ENCODE assay signal across 1 cellular context in the genomic region with DNA sequence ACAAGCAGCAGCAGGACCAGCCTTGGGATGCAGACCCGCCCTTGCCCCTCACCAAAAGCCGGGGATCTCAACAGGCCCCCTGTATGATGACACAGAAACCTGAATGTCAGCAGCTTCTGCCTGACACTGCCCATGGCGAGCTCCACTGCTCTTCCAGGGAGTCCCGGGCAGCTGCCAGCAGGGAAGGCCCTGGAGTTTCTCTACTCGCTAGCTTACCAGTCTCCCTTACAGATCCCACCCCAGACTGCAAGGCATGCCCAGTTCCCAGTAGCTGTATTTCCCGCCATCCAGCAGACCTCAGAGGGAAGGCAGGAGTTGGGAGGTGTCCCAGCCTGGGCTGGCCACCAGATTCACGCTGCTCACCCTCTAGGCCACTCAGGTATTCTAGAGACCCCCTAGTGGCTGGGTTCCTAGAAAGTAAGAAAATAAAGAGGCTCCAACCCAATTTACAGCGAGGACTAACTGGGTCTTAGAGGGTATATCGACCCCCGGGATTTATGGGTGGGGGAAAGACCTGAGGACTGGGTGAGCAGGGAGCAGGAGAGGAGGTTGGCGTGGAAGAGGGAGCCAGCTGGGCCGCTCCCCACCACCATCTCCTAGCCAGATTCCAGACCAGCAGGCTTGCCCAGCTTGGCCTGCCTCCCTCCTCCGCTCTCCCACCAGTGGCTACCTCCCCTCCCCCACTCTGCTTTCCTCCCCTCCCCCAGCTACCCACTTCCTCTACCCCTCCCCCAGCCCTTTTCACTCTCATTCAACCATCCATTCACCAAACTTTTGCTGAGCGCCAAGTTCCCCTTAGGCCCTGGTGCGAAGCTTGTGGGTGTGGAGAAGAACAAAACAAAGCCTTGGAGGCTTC.
A peak's percentile ranks its signal among the peaks of the same experiment; 100 is the strongest.
TF ChIP-seq lines count a peak whose summit lies in the region.

No MANE protein-coding gene starts in this region.

TF ChIP-seq in HepG2, 621 proteins besides CTCF, POLR2A, EP300 and RAD21 (continues in another document):
- TF ChIP-seq PCBP2 (optimal IDR thresholded peaks at IDR 0.05; ENCODE audit: low read depth, low read length, poor library complexity, severe bottlenecking) (peak; percentile 31), MYC (CRISPR knock-in tag; IDR thresholded peaks at IDR 0.05; ENCODE audit: borderline replicate concordance) (no peak), THAP11 (CRISPR knock-in tag; IDR thresholded peaks at IDR 0.05) (no peak), ZNF10 (CRISPR knock-in tag; IDR thresholded peaks at IDR 0.05; ENCODE audit: borderline replicate concordance, low read depth) (no peak), ZFP62 (CRISPR knock-in tag; IDR thresholded peaks at IDR 0.05) (no peak), ONECUT2 (CRISPR knock-in tag; IDR thresholded peaks at IDR 0.05) (no peak), CCDC6 (CRISPR knock-in tag; IDR thresholded peaks at IDR 0.05) (no peak), ZSCAN12 (CRISPR knock-in tag; IDR thresholded peaks at IDR 0.05) (no peak), ZNF549 (CRISPR knock-in tag; IDR thresholded peaks at IDR 0.05) (no peak), ZNF546 (CRISPR knock-in tag; conservative IDR thresholded peaks at IDR 0.05) (0 out of 2 replicates have a peak, but pooled peaks have one; percentile 35), ZNF430 (CRISPR knock-in tag; IDR thresholded peaks at IDR 0.05) (peak; percentile 43; the same call in 1 of the 2 replicates), RBM39 (IDR thresholded peaks at IDR 0.05; ENCODE audit: low read depth, low read length, poor library complexity, severe bottlenecking) (no peak), ZNF790 (CRISPR knock-in tag; IDR thresholded peaks at IDR 0.05; ENCODE audit: borderline replicate concordance) (no peak), ZNF44 (CRISPR knock-in tag; IDR thresholded peaks at IDR 0.05) (no peak), ZNF652 (CRISPR knock-in tag; IDR thresholded peaks at IDR 0.05; ENCODE audit: borderline replicate concordance, low read depth) (no peak), ZNF225 (CRISPR knock-in tag; IDR thresholded peaks at IDR 0.05) (no peak), SNAPC2 (CRISPR knock-in tag; IDR thresholded peaks at IDR 0.05) (no peak), FOXC1 (CRISPR knock-in tag; IDR thresholded peaks at IDR 0.05; ENCODE audit: borderline replicate concordance) (no peak), NKX3-1 (CRISPR knock-in tag; IDR thresholded peaks at IDR 0.05) (no peak), SNRNP70 (IDR thresholded peaks at IDR 0.05; ENCODE audit: low read depth, low read length) (no peak), BCL6 (CRISPR knock-in tag; IDR thresholded peaks at IDR 0.05) (peak; percentile 76), HNRNPK (IDR thresholded peaks at IDR 0.05; ENCODE audit: low read depth, low read length, poor library complexity, severe bottlenecking) (peak; percentile 38), LCORL (IDR thresholded peaks at IDR 0.05) (no peak), LCORL (CRISPR knock-in tag; IDR thresholded peaks at IDR 0.05) (no peak), HIVEP1 (CRISPR knock-in tag; IDR thresholded peaks at IDR 0.05) (0 out of 2 replicates have a peak, but pooled peaks have one; percentile 35), CAMTA2 (CRISPR knock-in tag; IDR thresholded peaks at IDR 0.05; ENCODE audit: borderline replicate concordance) (no peak), SOX13 (IDR thresholded peaks at IDR 0.05) (no peak), SOX13 (CRISPR knock-in tag; conservative IDR thresholded peaks at IDR 0.05 in 1 of 2, IDR thresholded peaks at IDR 0.05 in 1 of 2) (no peak), FOXP1 (IDR thresholded peaks at IDR 0.05) (no peak), FOXP1 (CRISPR knock-in tag; IDR thresholded peaks at IDR 0.05) (no peak), IRF2 (CRISPR knock-in tag; IDR thresholded peaks at IDR 0.05) (no peak), ZNF510 (CRISPR knock-in tag; IDR thresholded peaks at IDR 0.05; ENCODE audit: low read depth) (no peak), GATAD1 (CRISPR knock-in tag; IDR thresholded peaks at IDR 0.05) (no peak), ZNF124 (CRISPR knock-in tag; IDR thresholded peaks at IDR 0.05) (no peak), KDM5B (CRISPR knock-in tag; IDR thresholded peaks at IDR 0.05; ENCODE audit: borderline replicate concordance) (no peak)
- TF ChIP-seq, protein P1, sequence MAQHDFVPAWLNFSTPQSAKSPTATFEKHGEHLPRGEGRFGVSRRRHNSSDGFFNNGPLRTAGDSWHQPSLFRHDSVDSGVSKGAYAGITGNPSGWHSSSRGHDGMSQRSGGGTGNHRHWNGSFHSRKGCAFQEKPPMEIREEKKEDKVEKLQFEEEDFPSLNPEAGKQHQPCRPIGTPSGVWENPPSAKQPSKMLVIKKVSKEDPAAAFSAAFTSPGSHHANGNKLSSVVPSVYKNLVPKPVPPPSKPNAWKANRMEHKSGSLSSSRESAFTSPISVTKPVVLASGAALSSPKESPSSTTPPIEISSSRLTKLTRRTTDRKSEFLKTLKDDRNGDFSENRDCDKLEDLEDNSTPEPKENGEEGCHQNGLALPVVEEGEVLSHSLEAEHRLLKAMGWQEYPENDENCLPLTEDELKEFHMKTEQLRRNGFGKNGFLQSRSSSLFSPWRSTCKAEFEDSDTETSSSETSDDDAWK (CRISPR knock-in tag; IDR thresholded peaks at IDR 0.05), result no peak
- TF ChIP-seq, protein P2, sequence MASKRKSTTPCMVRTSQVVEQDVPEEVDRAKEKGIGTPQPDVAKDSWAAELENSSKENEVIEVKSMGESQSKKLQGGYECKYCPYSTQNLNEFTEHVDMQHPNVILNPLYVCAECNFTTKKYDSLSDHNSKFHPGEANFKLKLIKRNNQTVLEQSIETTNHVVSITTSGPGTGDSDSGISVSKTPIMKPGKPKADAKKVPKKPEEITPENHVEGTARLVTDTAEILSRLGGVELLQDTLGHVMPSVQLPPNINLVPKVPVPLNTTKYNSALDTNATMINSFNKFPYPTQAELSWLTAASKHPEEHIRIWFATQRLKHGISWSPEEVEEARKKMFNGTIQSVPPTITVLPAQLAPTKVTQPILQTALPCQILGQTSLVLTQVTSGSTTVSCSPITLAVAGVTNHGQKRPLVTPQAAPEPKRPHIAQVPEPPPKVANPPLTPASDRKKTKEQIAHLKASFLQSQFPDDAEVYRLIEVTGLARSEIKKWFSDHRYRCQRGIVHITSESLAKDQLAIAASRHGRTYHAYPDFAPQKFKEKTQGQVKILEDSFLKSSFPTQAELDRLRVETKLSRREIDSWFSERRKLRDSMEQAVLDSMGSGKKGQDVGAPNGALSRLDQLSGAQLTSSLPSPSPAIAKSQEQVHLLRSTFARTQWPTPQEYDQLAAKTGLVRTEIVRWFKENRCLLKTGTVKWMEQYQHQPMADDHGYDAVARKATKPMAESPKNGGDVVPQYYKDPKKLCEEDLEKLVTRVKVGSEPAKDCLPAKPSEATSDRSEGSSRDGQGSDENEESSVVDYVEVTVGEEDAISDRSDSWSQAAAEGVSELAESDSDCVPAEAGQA (IDR thresholded peaks at IDR 0.05; ENCODE audit: low read depth), result no peak
- TF ChIP-seq, protein P2 (CRISPR knock-in tag; IDR thresholded peaks at IDR 0.05; ENCODE audit: borderline replicate concordance), result no peak
- TF ChIP-seq, protein P3, sequence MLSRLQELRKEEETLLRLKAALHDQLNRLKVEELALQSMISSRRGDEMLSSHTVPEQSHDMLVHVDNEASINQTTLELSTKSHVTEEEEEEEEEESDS (CRISPR knock-in tag; IDR thresholded peaks at IDR 0.05; ENCODE audit: borderline replicate concordance), result no peak
- TF ChIP-seq, protein P4, sequence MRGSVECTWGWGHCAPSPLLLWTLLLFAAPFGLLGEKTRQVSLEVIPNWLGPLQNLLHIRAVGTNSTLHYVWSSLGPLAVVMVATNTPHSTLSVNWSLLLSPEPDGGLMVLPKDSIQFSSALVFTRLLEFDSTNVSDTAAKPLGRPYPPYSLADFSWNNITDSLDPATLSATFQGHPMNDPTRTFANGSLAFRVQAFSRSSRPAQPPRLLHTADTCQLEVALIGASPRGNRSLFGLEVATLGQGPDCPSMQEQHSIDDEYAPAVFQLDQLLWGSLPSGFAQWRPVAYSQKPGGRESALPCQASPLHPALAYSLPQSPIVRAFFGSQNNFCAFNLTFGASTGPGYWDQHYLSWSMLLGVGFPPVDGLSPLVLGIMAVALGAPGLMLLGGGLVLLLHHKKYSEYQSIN (CRISPR knock-in tag; IDR thresholded peaks at IDR 0.05; ENCODE audit: borderline replicate concordance), result no peak
- TF ChIP-seq, protein P5, sequence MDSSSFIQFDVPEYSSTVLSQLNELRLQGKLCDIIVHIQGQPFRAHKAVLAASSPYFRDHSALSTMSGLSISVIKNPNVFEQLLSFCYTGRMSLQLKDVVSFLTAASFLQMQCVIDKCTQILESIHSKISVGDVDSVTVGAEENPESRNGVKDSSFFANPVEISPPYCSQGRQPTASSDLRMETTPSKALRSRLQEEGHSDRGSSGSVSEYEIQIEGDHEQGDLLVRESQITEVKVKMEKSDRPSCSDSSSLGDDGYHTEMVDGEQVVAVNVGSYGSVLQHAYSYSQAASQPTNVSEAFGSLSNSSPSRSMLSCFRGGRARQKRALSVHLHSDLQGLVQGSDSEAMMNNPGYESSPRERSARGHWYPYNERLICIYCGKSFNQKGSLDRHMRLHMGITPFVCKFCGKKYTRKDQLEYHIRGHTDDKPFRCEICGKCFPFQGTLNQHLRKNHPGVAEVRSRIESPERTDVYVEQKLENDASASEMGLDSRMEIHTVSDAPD (CRISPR knock-in tag; IDR thresholded peaks at IDR 0.05), result no peak
- TF ChIP-seq, protein P6, sequence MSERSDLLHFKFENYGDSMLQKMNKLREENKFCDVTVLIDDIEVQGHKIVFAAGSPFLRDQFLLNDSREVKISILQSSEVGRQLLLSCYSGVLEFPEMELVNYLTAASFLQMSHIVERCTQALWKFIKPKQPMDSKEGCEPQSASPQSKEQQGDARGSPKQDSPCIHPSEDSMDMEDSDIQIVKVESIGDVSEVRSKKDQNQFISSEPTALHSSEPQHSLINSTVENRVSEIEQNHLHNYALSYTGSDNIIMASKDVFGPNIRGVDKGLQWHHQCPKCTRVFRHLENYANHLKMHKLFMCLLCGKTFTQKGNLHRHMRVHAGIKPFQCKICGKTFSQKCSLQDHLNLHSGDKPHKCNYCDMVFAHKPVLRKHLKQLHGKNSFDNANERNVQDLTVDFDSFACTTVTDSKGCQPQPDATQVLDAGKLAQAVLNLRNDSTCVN (CRISPR knock-in tag; IDR thresholded peaks at IDR 0.05; ENCODE audit: borderline replicate concordance), result no peak
- TF ChIP-seq, protein P7, sequence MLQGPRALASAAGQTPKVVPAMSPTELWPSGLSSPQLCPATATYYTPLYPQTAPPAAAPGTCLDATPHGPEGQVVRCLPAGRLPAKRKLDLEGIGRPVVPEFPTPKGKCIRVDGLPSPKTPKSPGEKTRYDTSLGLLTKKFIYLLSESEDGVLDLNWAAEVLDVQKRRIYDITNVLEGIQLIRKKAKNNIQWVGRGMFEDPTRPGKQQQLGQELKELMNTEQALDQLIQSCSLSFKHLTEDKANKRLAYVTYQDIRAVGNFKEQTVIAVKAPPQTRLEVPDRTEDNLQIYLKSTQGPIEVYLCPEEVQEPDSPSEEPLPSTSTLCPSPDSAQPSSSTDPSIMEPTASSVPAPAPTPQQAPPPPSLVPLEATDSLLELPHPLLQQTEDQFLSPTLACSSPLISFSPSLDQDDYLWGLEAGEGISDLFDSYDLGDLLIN (CRISPR knock-in tag; IDR thresholded peaks at IDR 0.05; ENCODE audit: borderline replicate concordance), result no peak
- TF ChIP-seq, protein P8, sequence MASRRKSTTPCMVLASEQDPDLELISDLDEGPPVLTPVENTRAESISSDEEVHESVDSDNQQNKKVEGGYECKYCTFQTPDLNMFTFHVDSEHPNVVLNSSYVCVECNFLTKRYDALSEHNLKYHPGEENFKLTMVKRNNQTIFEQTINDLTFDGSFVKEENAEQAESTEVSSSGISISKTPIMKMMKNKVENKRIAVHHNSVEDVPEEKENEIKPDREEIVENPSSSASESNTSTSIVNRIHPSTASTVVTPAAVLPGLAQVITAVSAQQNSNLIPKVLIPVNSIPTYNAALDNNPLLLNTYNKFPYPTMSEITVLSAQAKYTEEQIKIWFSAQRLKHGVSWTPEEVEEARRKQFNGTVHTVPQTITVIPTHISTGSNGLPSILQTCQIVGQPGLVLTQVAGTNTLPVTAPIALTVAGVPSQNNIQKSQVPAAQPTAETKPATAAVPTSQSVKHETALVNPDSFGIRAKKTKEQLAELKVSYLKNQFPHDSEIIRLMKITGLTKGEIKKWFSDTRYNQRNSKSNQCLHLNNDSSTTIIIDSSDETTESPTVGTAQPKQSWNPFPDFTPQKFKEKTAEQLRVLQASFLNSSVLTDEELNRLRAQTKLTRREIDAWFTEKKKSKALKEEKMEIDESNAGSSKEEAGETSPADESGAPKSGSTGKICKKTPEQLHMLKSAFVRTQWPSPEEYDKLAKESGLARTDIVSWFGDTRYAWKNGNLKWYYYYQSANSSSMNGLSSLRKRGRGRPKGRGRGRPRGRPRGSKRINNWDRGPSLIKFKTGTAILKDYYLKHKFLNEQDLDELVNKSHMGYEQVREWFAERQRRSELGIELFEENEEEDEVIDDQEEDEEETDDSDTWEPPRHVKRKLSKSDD (CRISPR knock-in tag; IDR thresholded peaks at IDR 0.05; ENCODE audit: low read depth), result no peak
- TF ChIP-seq, protein P9, sequence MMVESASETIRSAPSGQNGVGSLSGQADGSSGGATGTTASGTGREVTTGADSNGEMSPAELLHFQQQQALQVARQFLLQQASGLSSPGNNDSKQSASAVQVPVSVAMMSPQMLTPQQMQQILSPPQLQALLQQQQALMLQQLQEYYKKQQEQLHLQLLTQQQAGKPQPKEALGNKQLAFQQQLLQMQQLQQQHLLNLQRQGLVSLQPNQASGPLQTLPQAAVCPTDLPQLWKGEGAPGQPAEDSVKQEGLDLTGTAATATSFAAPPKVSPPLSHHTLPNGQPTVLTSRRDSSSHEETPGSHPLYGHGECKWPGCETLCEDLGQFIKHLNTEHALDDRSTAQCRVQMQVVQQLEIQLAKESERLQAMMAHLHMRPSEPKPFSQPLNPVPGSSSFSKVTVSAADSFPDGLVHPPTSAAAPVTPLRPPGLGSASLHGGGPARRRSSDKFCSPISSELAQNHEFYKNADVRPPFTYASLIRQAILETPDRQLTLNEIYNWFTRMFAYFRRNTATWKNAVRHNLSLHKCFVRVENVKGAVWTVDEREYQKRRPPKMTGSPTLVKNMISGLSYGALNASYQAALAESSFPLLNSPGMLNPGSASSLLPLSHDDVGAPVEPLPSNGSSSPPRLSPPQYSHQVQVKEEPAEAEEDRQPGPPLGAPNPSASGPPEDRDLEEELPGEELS (CRISPR knock-in tag; IDR thresholded peaks at IDR 0.05), result no peak
